In the genomic region with DNA sequence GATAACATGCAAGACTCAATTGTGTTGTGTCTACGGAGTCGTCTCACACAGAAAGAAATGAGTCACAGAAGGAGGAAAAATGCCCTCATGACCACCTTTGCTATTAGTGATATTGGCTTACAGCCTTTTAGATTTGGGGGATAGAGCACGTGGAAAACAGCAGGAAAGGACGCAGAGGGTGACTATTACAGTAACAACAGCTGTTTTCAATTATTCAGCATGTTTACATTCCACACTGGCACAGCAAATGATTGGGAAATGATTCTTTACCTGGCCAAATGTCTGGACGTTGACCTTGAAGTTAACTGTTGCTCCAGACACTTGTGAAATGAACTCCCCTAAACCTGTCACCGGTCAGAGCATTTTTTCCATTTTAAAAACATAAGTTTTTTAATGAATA, we compare ENCODE assay signal across 1 cellular context.
TF ChIP-seq lines count a peak whose summit lies in the region.

No MANE protein-coding gene starts in this region.

TF ChIP-seq in HepG2, 621 proteins besides CTCF, POLR2A, EP300 and RAD21 (continued from another document):
- no peak for TF ChIP-seq SOX13 (IDR thresholded peaks at IDR 0.05)
- TF ChIP-seq SOX13 (CRISPR knock-in tag; conservative IDR thresholded peaks at IDR 0.05 in 1 of 2, IDR thresholded peaks at IDR 0.05 in 1 of 2) = peak in 1 of 2 experiments; percentile 51; a peak in 1 of 4 replicates
- peak; percentile 31; the same call in 1 of the 2 replicates for TF ChIP-seq FOSL2 (CRISPR knock-in tag; IDR thresholded peaks at IDR 0.05)
- TF ChIP-seq MIXL1 (CRISPR knock-in tag; IDR thresholded peaks at IDR 0.05) = peak; percentile 53; the same call in 1 of the 2 replicates
- TF ChIP-seq, protein P1, sequence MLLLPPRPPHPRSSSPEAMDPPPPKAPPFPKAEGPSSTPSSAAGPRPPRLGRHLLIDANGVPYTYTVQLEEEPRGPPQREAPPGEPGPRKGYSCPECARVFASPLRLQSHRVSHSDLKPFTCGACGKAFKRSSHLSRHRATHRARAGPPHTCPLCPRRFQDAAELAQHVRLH (CRISPR knock-in tag; IDR thresholded peaks at IDR 0.05; ENCODE audit: borderline replicate concordance, low read depth) = no peak
- TF ChIP-seq RBAK (CRISPR knock-in tag; IDR thresholded peaks at IDR 0.05) = no peak
- 0 out of 2 replicates have a peak, but pooled peaks have one; percentile 28 for TF ChIP-seq RXRB (CRISPR knock-in tag; IDR thresholded peaks at IDR 0.05; ENCODE audit: borderline replicate concordance)
- 0 out of 2 replicates have a peak, but pooled peaks have one; percentile 29 for TF ChIP-seq NCOR1 (IDR thresholded peaks at IDR 0.05; ENCODE audit: borderline replicate concordance, low read length)
- TF ChIP-seq NR2F6 (IDR thresholded peaks at IDR 0.05) = no peak
- TF ChIP-seq NR2F6 (CRISPR knock-in tag; IDR thresholded peaks at IDR 0.05) = 0 out of 2 replicates have a peak, but pooled peaks have one; percentile 7
- peak; percentile 41; the same call in 1 of the 2 replicates for TF ChIP-seq HMG20A (CRISPR knock-in tag; IDR thresholded peaks at IDR 0.05; ENCODE audit: borderline replicate concordance)
- no peak for TF ChIP-seq HOXA3 (CRISPR knock-in tag; IDR thresholded peaks at IDR 0.05)
- peak; percentile 49; the same call in 1 of the 2 replicates for TF ChIP-seq FOXO1 (CRISPR knock-in tag; IDR thresholded peaks at IDR 0.05)
- no peak for TF ChIP-seq REPIN1 (CRISPR knock-in tag; IDR thresholded peaks at IDR 0.05; ENCODE audit: borderline replicate concordance, low read depth)
- TF ChIP-seq, protein P2, sequence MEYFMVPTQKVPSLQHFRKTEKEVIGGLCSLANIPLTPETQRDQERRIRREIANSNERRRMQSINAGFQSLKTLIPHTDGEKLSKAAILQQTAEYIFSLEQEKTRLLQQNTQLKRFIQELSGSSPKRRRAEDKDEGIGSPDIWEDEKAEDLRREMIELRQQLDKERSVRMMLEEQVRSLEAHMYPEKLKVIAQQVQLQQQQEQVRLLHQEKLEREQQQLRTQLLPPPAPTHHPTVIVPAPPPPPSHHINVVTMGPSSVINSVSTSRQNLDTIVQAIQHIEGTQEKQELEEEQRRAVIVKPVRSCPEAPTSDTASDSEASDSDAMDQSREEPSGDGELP (IDR thresholded peaks at IDR 0.05; ENCODE audit: borderline replicate concordance, low read depth) = peak; percentile 87
- peak; percentile 42; the same call in 1 of the 2 replicates for TF ChIP-seq SAP130 (CRISPR knock-in tag; IDR thresholded peaks at IDR 0.05; ENCODE audit: low read depth)
- TF ChIP-seq FOXK1 (CRISPR knock-in tag; IDR thresholded peaks at IDR 0.05; ENCODE audit: borderline replicate concordance, low read depth) = peak; percentile 89; the same call in 1 of the 2 replicates
- TF ChIP-seq ZEB1 (IDR thresholded peaks at IDR 0.05; ENCODE audit: insufficient replicate concordance, low read depth) = peak; percentile 46
- peak; percentile 58 for TF ChIP-seq CEBPG (CRISPR knock-in tag; IDR thresholded peaks at IDR 0.05)
- no peak for TF ChIP-seq ZMYM2 (CRISPR knock-in tag; IDR thresholded peaks at IDR 0.05)
- TF ChIP-seq, protein P3, sequence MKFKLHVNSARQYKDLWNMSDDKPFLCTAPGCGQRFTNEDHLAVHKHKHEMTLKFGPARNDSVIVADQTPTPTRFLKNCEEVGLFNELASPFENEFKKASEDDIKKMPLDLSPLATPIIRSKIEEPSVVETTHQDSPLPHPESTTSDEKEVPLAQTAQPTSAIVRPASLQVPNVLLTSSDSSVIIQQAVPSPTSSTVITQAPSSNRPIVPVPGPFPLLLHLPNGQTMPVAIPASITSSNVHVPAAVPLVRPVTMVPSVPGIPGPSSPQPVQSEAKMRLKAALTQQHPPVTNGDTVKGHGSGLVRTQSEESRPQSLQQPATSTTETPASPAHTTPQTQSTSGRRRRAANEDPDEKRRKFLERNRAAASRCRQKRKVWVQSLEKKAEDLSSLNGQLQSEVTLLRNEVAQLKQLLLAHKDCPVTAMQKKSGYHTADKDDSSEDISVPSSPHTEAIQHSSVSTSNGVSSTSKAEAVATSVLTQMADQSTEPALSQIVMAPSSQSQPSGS (CRISPR knock-in tag; IDR thresholded peaks at IDR 0.05) = no peak
- no peak for TF ChIP-seq MZF1 (CRISPR knock-in tag; IDR thresholded peaks at IDR 0.05; ENCODE audit: borderline replicate concordance)
- TF ChIP-seq, protein P4, sequence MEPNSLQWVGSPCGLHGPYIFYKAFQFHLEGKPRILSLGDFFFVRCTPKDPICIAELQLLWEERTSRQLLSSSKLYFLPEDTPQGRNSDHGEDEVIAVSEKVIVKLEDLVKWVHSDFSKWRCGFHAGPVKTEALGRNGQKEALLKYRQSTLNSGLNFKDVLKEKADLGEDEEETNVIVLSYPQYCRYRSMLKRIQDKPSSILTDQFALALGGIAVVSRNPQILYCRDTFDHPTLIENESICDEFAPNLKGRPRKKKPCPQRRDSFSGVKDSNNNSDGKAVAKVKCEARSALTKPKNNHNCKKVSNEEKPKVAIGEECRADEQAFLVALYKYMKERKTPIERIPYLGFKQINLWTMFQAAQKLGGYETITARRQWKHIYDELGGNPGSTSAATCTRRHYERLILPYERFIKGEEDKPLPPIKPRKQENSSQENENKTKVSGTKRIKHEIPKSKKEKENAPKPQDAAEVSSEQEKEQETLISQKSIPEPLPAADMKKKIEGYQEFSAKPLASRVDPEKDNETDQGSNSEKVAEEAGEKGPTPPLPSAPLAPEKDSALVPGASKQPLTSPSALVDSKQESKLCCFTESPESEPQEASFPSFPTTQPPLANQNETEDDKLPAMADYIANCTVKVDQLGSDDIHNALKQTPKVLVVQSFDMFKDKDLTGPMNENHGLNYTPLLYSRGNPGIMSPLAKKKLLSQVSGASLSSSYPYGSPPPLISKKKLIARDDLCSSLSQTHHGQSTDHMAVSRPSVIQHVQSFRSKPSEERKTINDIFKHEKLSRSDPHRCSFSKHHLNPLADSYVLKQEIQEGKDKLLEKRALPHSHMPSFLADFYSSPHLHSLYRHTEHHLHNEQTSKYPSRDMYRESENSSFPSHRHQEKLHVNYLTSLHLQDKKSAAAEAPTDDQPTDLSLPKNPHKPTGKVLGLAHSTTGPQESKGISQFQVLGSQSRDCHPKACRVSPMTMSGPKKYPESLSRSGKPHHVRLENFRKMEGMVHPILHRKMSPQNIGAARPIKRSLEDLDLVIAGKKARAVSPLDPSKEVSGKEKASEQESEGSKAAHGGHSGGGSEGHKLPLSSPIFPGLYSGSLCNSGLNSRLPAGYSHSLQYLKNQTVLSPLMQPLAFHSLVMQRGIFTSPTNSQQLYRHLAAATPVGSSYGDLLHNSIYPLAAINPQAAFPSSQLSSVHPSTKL (CRISPR knock-in tag; IDR thresholded peaks at IDR 0.05) = peak; percentile 71
- TF ChIP-seq, protein P5, sequence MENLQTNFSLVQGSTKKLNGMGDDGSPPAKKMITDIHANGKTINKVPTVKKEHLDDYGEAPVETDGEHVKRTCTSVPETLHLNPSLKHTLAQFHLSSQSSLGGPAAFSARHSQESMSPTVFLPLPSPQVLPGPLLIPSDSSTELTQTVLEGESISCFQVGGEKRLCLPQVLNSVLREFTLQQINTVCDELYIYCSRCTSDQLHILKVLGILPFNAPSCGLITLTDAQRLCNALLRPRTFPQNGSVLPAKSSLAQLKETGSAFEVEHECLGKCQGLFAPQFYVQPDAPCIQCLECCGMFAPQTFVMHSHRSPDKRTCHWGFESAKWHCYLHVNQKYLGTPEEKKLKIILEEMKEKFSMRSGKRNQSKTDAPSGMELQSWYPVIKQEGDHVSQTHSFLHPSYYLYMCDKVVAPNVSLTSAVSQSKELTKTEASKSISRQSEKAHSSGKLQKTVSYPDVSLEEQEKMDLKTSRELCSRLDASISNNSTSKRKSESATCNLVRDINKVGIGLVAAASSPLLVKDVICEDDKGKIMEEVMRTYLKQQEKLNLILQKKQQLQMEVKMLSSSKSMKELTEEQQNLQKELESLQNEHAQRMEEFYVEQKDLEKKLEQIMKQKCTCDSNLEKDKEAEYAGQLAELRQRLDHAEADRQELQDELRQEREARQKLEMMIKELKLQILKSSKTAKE (CRISPR knock-in tag; IDR thresholded peaks at IDR 0.05; ENCODE audit: borderline replicate concordance) = peak; percentile 64
- TF ChIP-seq ZNF569 (CRISPR knock-in tag; IDR thresholded peaks at IDR 0.05; ENCODE audit: borderline replicate concordance) = no peak
- 0 out of 2 replicates have a peak, but pooled peaks have one; percentile 16 for TF ChIP-seq BHLHE40 (IDR thresholded peaks at IDR 0.05; ENCODE audit: low read length)
- TF ChIP-seq FOXK2 (IDR thresholded peaks at IDR 0.05) = peak; percentile 66; the same call in 1 of the 2 replicates
- TF ChIP-seq THAP11 (CRISPR knock-in tag; IDR thresholded peaks at IDR 0.05) = 0 out of 2 replicates have a peak, but pooled peaks have one; percentile 17
- TF ChIP-seq FOXA3 (CRISPR knock-in tag; IDR thresholded peaks at IDR 0.05) = peak; percentile 89
- peak; percentile 79 for TF ChIP-seq RARA (CRISPR knock-in tag; IDR thresholded peaks at IDR 0.05)
- no peak for TF ChIP-seq U2AF1 (optimal IDR thresholded peaks at IDR 0.05; ENCODE audit: low read depth, low read length)
- TF ChIP-seq CEBPB (IDR thresholded peaks at IDR 0.05; ENCODE audit: borderline replicate concordance, low read depth, low read length) = peak; percentile 65; the same call in 1 of the 2 replicates
- TF ChIP-seq FOXA1 (IDR thresholded peaks at IDR 0.05) = no peak
- TF ChIP-seq FOXA1 (CRISPR knock-in tag; IDR thresholded peaks at IDR 0.05) = peak; percentile 69
